9 cellular contexts compared by ENCODE assay signal in the genomic region with DNA sequence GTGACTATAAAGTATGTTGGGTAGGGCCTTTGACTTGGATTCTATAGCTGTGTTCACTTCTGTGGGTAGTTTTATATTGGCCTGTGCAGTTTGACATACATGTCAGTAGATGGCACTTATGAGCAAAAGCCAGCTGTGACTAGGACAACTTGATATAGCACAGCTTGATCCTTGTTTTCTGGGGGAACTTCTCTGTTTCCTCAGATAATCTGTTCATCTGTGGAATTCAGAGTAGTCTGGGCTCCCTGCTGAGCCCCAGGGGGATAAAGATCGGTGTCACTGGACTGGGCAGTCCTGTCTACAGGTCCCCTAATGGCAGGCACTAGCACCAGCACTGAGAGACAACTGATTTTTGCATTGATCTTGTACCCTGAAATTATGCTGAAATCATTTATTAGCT. TPM values are rescaled to one million over a fixed set of nuclear protein-coding genes. Genes with fewer than 3 reads are reported as not detected.
DNase-seq lines count a peak whose midpoint lies in the region; ATAC-seq, FAIRE-seq and TF ChIP-seq lines count a peak whose summit lies in the region.
"Had no signal": no experiment of that assay in that cellular context is flagged by ENCODE, and none has a peak within 500 bp of the region (broad histone marks: within the 10 kb centered on the region; RNA-seq: fewer than 3 reads in every experiment).

No MANE protein-coding gene starts in this region.

- in situ Hi-C loops in K562 (cut with MboI) = no loop called here

- H3K4me3 ChIP-seq in GM12864 (ENCODE audit: low read depth, low read length) (no peak overlapping the region), K562 (no peak overlapping the region), right lobe of liver (no peak overlapping the region), prostate gland (no peak overlapping the region)

- peaks cover 0 to 20% (median 7%) of the 10 kb centered on the region in 3 donors for H3K9me3 Mint-ChIP-seq in T-cell

- ATAC-seq in K562 (peak; percentile 74; the same call in 2 of the 3 replicates), right lobe of liver (peak; percentile 78 to 94 (median 84)), T-cell (replicated peaks in 1 of 4) (no peak), GM18870 (IDR thresholded peaks at IDR 0.05; ENCODE audit: unreplicated experiment) (no peak)

- POLR2A ChIA-PET in HEK293T (lab: Yijun Ruan, JAX) = no interaction called here
- POLR2A ChIA-PET in K562 (lab: Yijun Ruan, JAX) = interaction anchor here (0.6 kb wide), 1 partner anchor 190 kb away, joined by 3 read pairs; no protein-coding TSS in a partner anchor
- POLR2A ChIA-PET in T-cell (lab: Charles Lee) = no interaction called here

- H4K20me1 ChIP-seq in K562 (replicated peaks; ENCODE audit: control insufficient read depth, insufficient read depth, low read length) = no peaks in the 10 kb centered on the region

- no peak for TF ChIP-seq EP300 in K562 (IDR thresholded peaks at IDR 0.05; ENCODE audit: low read length)

- intact Hi-C loops in K562 (cut with micrococcal nuclease) (no loop called here), right lobe of liver (cut with DNase I) (no loop called here), prostate gland (cut with DNase I) (no loop called here)

- H3K4me3 Mint-ChIP-seq in T-cell = no peak overlapping the region

- DNase-seq in GM12864 (ENCODE audit: low read depth) = peak; percentile 5
- DNase-seq in HEK293T (ENCODE audit: extremely low spot score) = peak; percentile 52
- DNase-seq in NCI-H146 treated with DMSO at 0.1 percent for 48 hours (lab: John Stamatoyannopoulos, UW; ENCODE audit: unreplicated experiment) = peak; percentile 0
- peak in 1 of 4 experiments; percentile 21 for DNase-seq in K562 (ENCODE audit: extremely low read depth in 1 of 4, low spot score in 3 of 4)
- DNase-seq in right lobe of liver = no peak
- no peak for DNase-seq in T-cell
- no peak for DNase-seq in prostate gland (ENCODE audit: low spot score)

- CTCF ChIA-PET in HEK293T (lab: Yijun Ruan, JAX) (interaction anchor here (0.6 to 1.1 kb wide), 5 partner anchors 11 to 74 kb away, joined by 3 to 4 read pairs (median 3); no protein-coding TSS in a partner anchor), K562 (lab: Yijun Ruan, JAX; ENCODE audit: low intra/inter-chr PET ratio) (no interaction called here), T-cell (lab: Charles Lee) (interaction anchor here in 1 of 2 donors (0.6 kb wide), 1 partner anchor 1706 kb away, joined by 3 read pairs; no protein-coding TSS in a partner anchor)

- BruUV-seq in K562 (replicated peaks; lab: Mats Ljungman, UMichigan) = no TSS peak

- no peak overlapping the region for H3K9ac ChIP-seq in K562 (ENCODE audit: insufficient read depth in 1 of 2, low read depth in 2 of 2, low read length in 2 of 2)

- no peak overlapping the region for H3K4me2 ChIP-seq in K562 (ENCODE audit: insufficient read depth, low read length)

- no peaks in the 10 kb centered on the region for H3K9me1 ChIP-seq in K562 (ENCODE audit: control insufficient read depth, insufficient read depth, low read length)

- H3K4me1 ChIP-seq in K562 (replicated peaks in 1 of 2; ENCODE audit: control insufficient read depth in 2 of 2, insufficient read depth in 2 of 2, low read length in 2 of 2) (no peaks in the 10 kb centered on the region), right lobe of liver (peaks cover 0 to 29% (median 0%) of the 10 kb centered on the region in 4 donors), prostate gland (replicated peaks) (no peaks in the 10 kb centered on the region)

- no peaks in the 10 kb centered on the region for H3K36me3 Mint-ChIP-seq in T-cell

- peak in 1 of 2 experiments; percentile 16; a peak in 1 of 4 replicates for TF ChIP-seq RAD21 in K562 (CRISPR knock-in tag; conservative IDR thresholded peaks at IDR 0.05 in 1 of 2, IDR thresholded peaks at IDR 0.05 in 1 of 2)

- H3K36me3 ChIP-seq in K562 (ENCODE audit: control insufficient read depth, insufficient read depth, low read length) (no peaks in the 10 kb centered on the region), right lobe of liver (peaks cover 0 to 23% (median 0%) of the 10 kb centered on the region in 4 donors), prostate gland (no peaks in the 10 kb centered on the region)

- no peaks in the 10 kb centered on the region for H3K4me1 Mint-ChIP-seq in T-cell

- WGBS in K562 (ENCODE audit: insufficient coverage, low coverage, missing lambda C conversion rate) = 0% methylated on average over 1 of the region's 1 CpG
- 33% methylated on average over 1 of the region's 1 CpG for WGBS in right lobe of liver (ENCODE audit: insufficient coverage, low coverage, low lambda C conversion rate, missing lambda C conversion rate)
- WGBS in prostate gland = 0% methylated on average over 1 of the region's 1 CpG

- TF ChIP-seq POLR2A in K562 (conservative IDR thresholded peaks at IDR 0.05) (no peak), right lobe of liver (IDR thresholded peaks at IDR 0.05) (no peak), prostate gland (IDR thresholded peaks at IDR 0.05) (no peak)

- peaks cover 0 to 4% of the 10 kb centered on the region in 2 donors for H3K27me3 Mint-ChIP-seq in T-cell

- no peak overlapping the region for H3K27ac Mint-ChIP-seq in T-cell

- peak; percentile 72 for FAIRE-seq in K562 (lab: Jason Lieb, UNC)

- TF ChIP-seq CTCF in GM12864 (IDR thresholded peaks at IDR 0.05; ENCODE audit: low read depth, low read length, missing control alignments) (peak; percentile 73), K562 (IDR thresholded peaks at IDR 0.05 in 2 of 3, conservative IDR thresholded peaks at IDR 0.05 in 1 of 3; ENCODE audit: insufficient read depth in 2 of 3, low read depth in 1 of 3, low read length in 3 of 3) (peak; percentile 31 to 45 (median 44); a peak in 3 of 6 replicates), right lobe of liver (IDR thresholded peaks at IDR 0.05) (peak; percentile 50 to 68 (median 64)), prostate gland (IDR thresholded peaks at IDR 0.05) (peak in 1 of 4 experiments; percentile 14)

- no peak overlapping the region for H3K27ac ChIP-seq in K562 (ENCODE audit: extremely low read depth, low read depth, low read length)
- no peak overlapping the region for H3K27ac ChIP-seq in right lobe of liver
- no peak overlapping the region for H3K27ac ChIP-seq in prostate gland

- H3K9me3 ChIP-seq in K562 (replicated peaks; ENCODE audit: control insufficient read depth, insufficient read depth, low read depth, low read length) = no peaks in the 10 kb centered on the region
- H3K9me3 ChIP-seq in right lobe of liver = no peaks in the 10 kb centered on the region
- H3K9me3 ChIP-seq in prostate gland = no peaks in the 10 kb centered on the region

- H2AFZ ChIP-seq in K562 (ENCODE audit: low read depth, low read length) = no peak overlapping the region

- no peaks in the 10 kb centered on the region for H3K79me2 ChIP-seq in K562 (ENCODE audit: control insufficient read depth, insufficient read depth, low read length)

- H3K27me3 ChIP-seq in K562 (ENCODE audit: control insufficient read depth in 2 of 2, insufficient read depth in 2 of 2, low read length in 2 of 2) (no peaks in the 10 kb centered on the region), right lobe of liver (no peaks in the 10 kb centered on the region), prostate gland (replicated peaks; ENCODE audit: insufficient read depth) (no peaks in the 10 kb centered on the region)

TF ChIP-seq in HEK293T, 16 proteins besides CTCF, POLR2A, EP300 and RAD21:
- TF ChIP-seq ZNF384 (IDR thresholded peaks at IDR 0.05) (no peak), L3MBTL2 (conservative IDR thresholded peaks at IDR 0.05) (no peak), ELF4 (IDR thresholded peaks at IDR 0.05) (no peak)
- TF ChIP-seq, protein P1, sequence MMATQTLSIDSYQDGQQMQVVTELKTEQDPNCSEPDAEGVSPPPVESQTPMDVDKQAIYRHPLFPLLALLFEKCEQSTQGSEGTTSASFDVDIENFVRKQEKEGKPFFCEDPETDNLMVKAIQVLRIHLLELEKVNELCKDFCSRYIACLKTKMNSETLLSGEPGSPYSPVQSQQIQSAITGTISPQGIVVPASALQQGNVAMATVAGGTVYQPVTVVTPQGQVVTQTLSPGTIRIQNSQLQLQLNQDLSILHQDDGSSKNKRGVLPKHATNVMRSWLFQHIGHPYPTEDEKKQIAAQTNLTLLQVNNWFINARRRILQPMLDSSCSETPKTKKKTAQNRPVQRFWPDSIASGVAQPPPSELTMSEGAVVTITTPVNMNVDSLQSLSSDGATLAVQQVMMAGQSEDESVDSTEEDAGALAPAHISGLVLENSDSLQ (IDR thresholded peaks at IDR 0.05) = peak; percentile 27; the same call in 1 of the 2 replicates
TF ChIP-seq in HEK293T: peak in this region for 1.

TF ChIP-seq in K562, 482 proteins besides CTCF, POLR2A, EP300 and RAD21 (continues in another document):
- TF ChIP-seq, protein P2, sequence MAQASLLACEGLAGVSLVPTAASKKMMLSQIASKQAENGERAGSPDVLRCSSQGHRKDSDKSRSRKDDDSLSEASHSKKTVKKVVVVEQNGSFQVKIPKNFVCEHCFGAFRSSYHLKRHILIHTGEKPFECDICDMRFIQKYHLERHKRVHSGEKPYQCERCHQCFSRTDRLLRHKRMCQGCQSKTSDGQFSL (CRISPR knock-in tag; IDR thresholded peaks at IDR 0.05) = no peak
- TF ChIP-seq, protein P2 (tag; IDR thresholded peaks at IDR 0.05) = no peak
- TF ChIP-seq ZNF830 (CRISPR knock-in tag; IDR thresholded peaks at IDR 0.05) = no peak

RNA-seq across cellular contexts. Expression of a gene that starts 25.4 kb away (rescaled TPM):
- not detected in 2 replicates for total RNA-seq in K562 (2011; cell fraction: chromatin; rRNA removed; ENCODE audit: low replicate concordance)
- total RNA-seq in K562 (2011; cell fraction: nucleolus; rRNA removed) = not detected in 2 replicates
- not detected in 2 replicates for total RNA-seq in K562 (2011; cell fraction: nucleoplasm; rRNA removed)
- total RNA-seq in K562 (2014; rRNA removed) (not detected in 2 replicates), K562 (2014; rRNA removed; fragmentation: Illumina TruSeq; extraction: Trizol) (not detected in 2 replicates), K562 (2015; rRNA removed; fragmentation: Illumina TruSeq; extraction: Trizol) (not detected in 2 replicates), K562 (2021) (0.22 and 0.27 TPM in 2 replicates), right lobe of liver (1,000 to 10,000 TPM in 3 of 6 experiments, 100 to 1,000 TPM in 3; 231 to 3,951 (median 1,253) TPM), T-cell (under 1 TPM in 3 of 5 donors, not detected in 2; 0.32 to 0.55 (median 0.36) TPM), prostate gland (not detected)
- polyA plus RNA-seq in K562 (2011; rRNA removed) (not detected in 2 replicates), K562 (2014; fragmentation: Illumina TruSeq; extraction: Trizol) (not detected in 2 replicates), K562 (2014; fragmentation: Nextera tagmentation; extraction: Ambion mirVana) (not detected), K562 (2014; rRNA removed) (not detected in 2 replicates)
- polyA plus RNA-seq in K562 (2011; cell fraction: cytosol; rRNA removed) = not detected in 2 replicates
- not detected in 2 replicates for polyA plus RNA-seq in K562 (2011; cell fraction: nucleus; rRNA removed)
- not detected in 2 replicates for polyA plus RNA-seq in K562 (2012)
- polyA minus RNA-seq in K562 (2011; rRNA and poly(A)+ RNA removed) = not detected in 2 replicates
- polyA minus RNA-seq in K562 (2011; cell fraction: cytosol; rRNA and poly(A)+ RNA removed) = not detected in 2 replicates
- polyA minus RNA-seq in K562 (2011; cell fraction: nucleus; rRNA and poly(A)+ RNA removed) = not detected in 2 replicates
- total RNA-seq: T-helper 2 cell treated with Interferon-gamma antibody and Interleukin-4, amounts not matched to agents 100 ng/mL and 5 ng/mL, for 36 hours had no signal

Comparison
In these comparisons a context has a peak if more than half of its experiments do, and no peak if none do; other contexts are left out.
1. DNase-seq: peak in GM12864 (single experiment), HEK293T (single experiment) and NCI-H146 treated with DMSO at 0.1 percent for 48 hours (single experiment); none in right lobe of liver (0 of 3), T-cell (0 of 34) and prostate gland (single experiment).
2. ATAC-seq: peak in K562 (single experiment) and right lobe of liver (4 of 4); none in T-cell (0 of 4) and GM18870 (single experiment).
3. RNA of a gene that starts 25.4 kb away (total RNA-seq): 231 to 3,951 TPM in right lobe of liver; 0.32 to 0.55 TPM in T-cell, 0.22 to 0.27 TPM in K562 and not detected in prostate gland; every median in the first group is over 100 times any median in the second.